ENCODE assay signal across 8 cellular contexts in the genomic region with DNA sequence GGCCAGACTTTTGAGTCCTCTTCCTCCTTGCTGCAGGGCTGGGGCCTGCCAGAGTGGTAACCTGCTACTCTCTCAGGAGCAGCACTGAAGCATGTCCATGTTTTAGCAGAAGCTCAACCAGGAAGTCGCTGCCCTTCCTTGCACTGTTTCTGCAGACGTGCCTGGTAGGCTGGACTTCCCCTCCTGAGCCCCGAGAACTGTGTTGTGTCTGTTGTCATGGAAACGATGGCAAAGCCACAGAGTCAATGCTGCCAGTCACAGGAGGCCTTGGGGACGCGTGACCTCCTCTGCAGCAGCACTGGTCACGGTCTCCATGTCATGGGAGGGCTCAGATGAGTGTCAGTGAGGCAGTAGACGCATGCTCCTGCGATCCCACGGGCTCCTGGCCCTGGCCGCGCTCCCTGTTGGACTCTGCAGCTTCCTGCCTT.
DNase-seq lines count a peak whose midpoint lies in the region; ATAC-seq and TF ChIP-seq lines count a peak whose summit lies in the region.

No MANE protein-coding gene starts in this region.

- H3K9me3 Mint-ChIP-seq in activated naive CD4-positive, alpha-beta T cell treated with anti-CD3 and anti-CD28 coated beads, Interleukin-2, amount 10 ng/mL, durations not matched to agents 7 days and 5 days: peaks cover 2% of the 10 kb centered on the region

- no peak overlapping the region for H3K27ac Mint-ChIP-seq in activated naive CD4-positive, alpha-beta T cell treated with anti-CD3 and anti-CD28 coated beads, Interleukin-2, amount 10 ng/mL, durations not matched to agents 7 days and 5 days

- DNase-seq in NCI-H82 (lab: John Stamatoyannopoulos, UW) (peak; percentile 20), NCI-H82 treated with DMSO at 0.1 percent for 48 hours (lab: John Stamatoyannopoulos, UW; ENCODE audit: unreplicated experiment) (no peak), RPMI7951 (ENCODE audit: low read depth) (peak; percentile 95), left ventricle myocardium inferior (peak; percentile 80), renal cortical epithelial cell (ENCODE audit: low read depth) (peak; percentile 100), ureter (ENCODE audit: low spot score) (peak; percentile 87)
- DNase-seq in activated naive CD4-positive, alpha-beta T cell treated with anti-CD3 and anti-CD28 coated beads, Interleukin-2, amount 10 ng/mL, durations not matched to agents 7 days and 5 days: peak; percentile 60

- H3K4me1 ChIP-seq in left ventricle myocardium inferior: peaks cover 27% of the 10 kb centered on the region

- no peak overlapping the region for H3K4me3 Mint-ChIP-seq in activated naive CD4-positive, alpha-beta T cell treated with anti-CD3 and anti-CD28 coated beads, Interleukin-2, amount 10 ng/mL, durations not matched to agents 7 days and 5 days

- peak overlapping the region; percentile 74 for H3K27ac ChIP-seq in left ventricle myocardium inferior (replicated peaks)

- ATAC-seq in HG02943 (IDR thresholded peaks at IDR 0.05; ENCODE audit: low read depth, unreplicated experiment): peak; percentile 100

- no peaks in the 10 kb centered on the region for H3K27me3 ChIP-seq in left ventricle myocardium inferior (ENCODE audit: low read depth)

- TF ChIP-seq CTCF in left ventricle myocardium inferior (IDR thresholded peaks at IDR 0.05; ENCODE audit: borderline replicate concordance): no peak

- no peak overlapping the region for H3K4me3 ChIP-seq in left ventricle myocardium inferior

- intact Hi-C loops in left ventricle myocardium inferior (cut with micrococcal nuclease): no loop called here

- CTCF ChIA-PET in activated naive CD4-positive, alpha-beta T cell treated with anti-CD3 and anti-CD28 coated beads, Interleukin-2, amount 10 ng/mL, durations not matched to agents 7 days and 5 days (lab: Charles Lee): no interaction called here

- peaks cover 4% of the 10 kb centered on the region for H3K4me1 Mint-ChIP-seq in activated naive CD4-positive, alpha-beta T cell treated with anti-CD3 and anti-CD28 coated beads, Interleukin-2, amount 10 ng/mL, durations not matched to agents 7 days and 5 days

- H3K9me3 ChIP-seq in left ventricle myocardium inferior (replicated peaks): no peaks in the 10 kb centered on the region

- H3K36me3 ChIP-seq in left ventricle myocardium inferior: no peaks in the 10 kb centered on the region

- H3K27me3 Mint-ChIP-seq in activated naive CD4-positive, alpha-beta T cell treated with anti-CD3 and anti-CD28 coated beads, Interleukin-2, amount 10 ng/mL, durations not matched to agents 7 days and 5 days: no peaks in the 10 kb centered on the region

- H3K36me3 Mint-ChIP-seq in activated naive CD4-positive, alpha-beta T cell treated with anti-CD3 and anti-CD28 coated beads, Interleukin-2, amount 10 ng/mL, durations not matched to agents 7 days and 5 days: no peaks in the 10 kb centered on the region
